ENCODE assay signal across 1 cellular context in the genomic region with DNA sequence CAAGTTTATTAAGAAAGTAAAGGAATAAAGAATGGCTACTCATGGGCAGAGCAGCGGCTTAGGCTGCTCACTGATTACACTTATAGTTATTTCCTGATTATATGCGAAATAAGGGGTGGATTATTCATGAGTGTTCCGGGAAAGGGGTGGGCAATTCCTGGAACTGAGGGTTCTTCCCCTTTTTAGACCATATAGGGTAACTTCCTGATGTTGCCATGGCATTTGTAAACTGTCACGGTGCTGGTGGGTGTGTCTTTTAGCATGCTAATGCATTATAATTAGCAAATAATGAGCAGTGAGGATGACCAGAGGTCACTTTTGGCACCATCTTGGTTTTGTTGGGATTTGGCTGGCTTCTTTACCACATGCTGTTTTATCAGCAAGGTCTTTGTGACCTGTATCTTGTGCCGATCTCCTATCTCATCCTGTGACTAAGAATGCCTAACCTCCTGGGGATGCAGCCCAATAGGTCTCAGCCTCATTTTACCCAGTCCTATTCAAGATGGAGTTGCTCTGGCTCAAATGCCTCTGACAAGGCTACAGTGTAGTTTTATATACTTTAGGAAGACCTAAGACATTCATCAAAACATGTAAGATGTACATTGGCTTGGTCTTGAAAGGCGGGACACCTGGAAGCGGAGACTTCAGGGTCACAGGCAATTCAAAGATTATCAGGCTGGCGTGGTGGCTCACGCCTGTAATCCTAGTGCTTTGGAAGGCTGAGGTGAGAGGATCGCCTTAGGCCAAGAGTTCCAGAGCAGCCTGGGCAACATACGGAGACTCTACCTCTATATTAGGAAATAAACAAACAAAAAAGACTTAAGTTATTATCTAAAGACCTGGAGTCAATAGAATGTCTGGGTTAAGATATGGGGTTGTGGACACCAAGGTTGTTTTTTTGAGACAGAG.
TF ChIP-seq lines count a peak whose summit lies in the region.

No MANE protein-coding gene starts in this region.

TF ChIP-seq in K562, 482 proteins besides CTCF, POLR2A, EP300 and RAD21 (continued from another document and continues in another):
- TF ChIP-seq VEZF1 (CRISPR knock-in tag; IDR thresholded peaks at IDR 0.05) (peak; percentile 74), CAMTA2 (CRISPR knock-in tag; conservative IDR thresholded peaks at IDR 0.05) (0 out of 2 replicates have a peak, but pooled peaks have one; percentile 69), POLR2B (IDR thresholded peaks at IDR 0.05; ENCODE audit: low read depth, partially characterized antibody) (no peak), SIX5 (IDR thresholded peaks at IDR 0.05; ENCODE audit: borderline replicate concordance in 1 of 2, insufficient read depth in 1 of 2, low read depth in 1 of 2, low read length in 2 of 2) (peak in 1 of 2 experiments; percentile 8; a peak in 1 of 4 replicates), ZNF134 (CRISPR knock-in tag; conservative IDR thresholded peaks at IDR 0.05) (peak; percentile 90), NR2C1 (IDR thresholded peaks at IDR 0.05) (peak; percentile 30; the same call in 1 of the 2 replicates), NR2C1 (tag; IDR thresholded peaks at IDR 0.05) (peak; percentile 97), E4F1 (CRISPR knock-in tag; IDR thresholded peaks at IDR 0.05; ENCODE audit: borderline replicate concordance) (peak; percentile 84; the same call in 1 of the 2 replicates), TAL1 (IDR thresholded peaks at IDR 0.05) (no peak), DLX4 (CRISPR knock-in tag; IDR thresholded peaks at IDR 0.05) (no peak), CBX2 (IDR thresholded peaks at IDR 0.05; ENCODE audit: insufficient read depth, low read length, poor library complexity, severe bottlenecking) (no peak), ZNF785 (CRISPR knock-in tag; IDR thresholded peaks at IDR 0.05) (0 out of 2 replicates have a peak, but pooled peaks have one; percentile 55), MLX (CRISPR knock-in tag; conservative IDR thresholded peaks at IDR 0.05) (no peak), NRF1 (conservative IDR thresholded peaks at IDR 0.05 in 1 of 2, IDR thresholded peaks at IDR 0.05 in 1 of 2) (peak in 1 of 2 experiments; percentile 30; a peak in 1 of 4 replicates), DACH1 (IDR thresholded peaks at IDR 0.05; ENCODE audit: partially characterized antibody) (no peak), SMAD2 (IDR thresholded peaks at IDR 0.05; ENCODE audit: low read depth, low read length) (no peak), RB1 (IDR thresholded peaks at IDR 0.05; ENCODE audit: low read depth) (no peak), NCOA2 (IDR thresholded peaks at IDR 0.05; ENCODE audit: partially characterized antibody in 2 of 2) (no peak), ZSCAN32 (CRISPR knock-in tag; IDR thresholded peaks at IDR 0.05) (peak; percentile 88), ZNF133 (CRISPR knock-in tag; IDR thresholded peaks at IDR 0.05) (peak; percentile 96), HCFC1 (IDR thresholded peaks at IDR 0.05; ENCODE audit: low read depth, low read length) (no peak)
- TF ChIP-seq, protein P1, sequence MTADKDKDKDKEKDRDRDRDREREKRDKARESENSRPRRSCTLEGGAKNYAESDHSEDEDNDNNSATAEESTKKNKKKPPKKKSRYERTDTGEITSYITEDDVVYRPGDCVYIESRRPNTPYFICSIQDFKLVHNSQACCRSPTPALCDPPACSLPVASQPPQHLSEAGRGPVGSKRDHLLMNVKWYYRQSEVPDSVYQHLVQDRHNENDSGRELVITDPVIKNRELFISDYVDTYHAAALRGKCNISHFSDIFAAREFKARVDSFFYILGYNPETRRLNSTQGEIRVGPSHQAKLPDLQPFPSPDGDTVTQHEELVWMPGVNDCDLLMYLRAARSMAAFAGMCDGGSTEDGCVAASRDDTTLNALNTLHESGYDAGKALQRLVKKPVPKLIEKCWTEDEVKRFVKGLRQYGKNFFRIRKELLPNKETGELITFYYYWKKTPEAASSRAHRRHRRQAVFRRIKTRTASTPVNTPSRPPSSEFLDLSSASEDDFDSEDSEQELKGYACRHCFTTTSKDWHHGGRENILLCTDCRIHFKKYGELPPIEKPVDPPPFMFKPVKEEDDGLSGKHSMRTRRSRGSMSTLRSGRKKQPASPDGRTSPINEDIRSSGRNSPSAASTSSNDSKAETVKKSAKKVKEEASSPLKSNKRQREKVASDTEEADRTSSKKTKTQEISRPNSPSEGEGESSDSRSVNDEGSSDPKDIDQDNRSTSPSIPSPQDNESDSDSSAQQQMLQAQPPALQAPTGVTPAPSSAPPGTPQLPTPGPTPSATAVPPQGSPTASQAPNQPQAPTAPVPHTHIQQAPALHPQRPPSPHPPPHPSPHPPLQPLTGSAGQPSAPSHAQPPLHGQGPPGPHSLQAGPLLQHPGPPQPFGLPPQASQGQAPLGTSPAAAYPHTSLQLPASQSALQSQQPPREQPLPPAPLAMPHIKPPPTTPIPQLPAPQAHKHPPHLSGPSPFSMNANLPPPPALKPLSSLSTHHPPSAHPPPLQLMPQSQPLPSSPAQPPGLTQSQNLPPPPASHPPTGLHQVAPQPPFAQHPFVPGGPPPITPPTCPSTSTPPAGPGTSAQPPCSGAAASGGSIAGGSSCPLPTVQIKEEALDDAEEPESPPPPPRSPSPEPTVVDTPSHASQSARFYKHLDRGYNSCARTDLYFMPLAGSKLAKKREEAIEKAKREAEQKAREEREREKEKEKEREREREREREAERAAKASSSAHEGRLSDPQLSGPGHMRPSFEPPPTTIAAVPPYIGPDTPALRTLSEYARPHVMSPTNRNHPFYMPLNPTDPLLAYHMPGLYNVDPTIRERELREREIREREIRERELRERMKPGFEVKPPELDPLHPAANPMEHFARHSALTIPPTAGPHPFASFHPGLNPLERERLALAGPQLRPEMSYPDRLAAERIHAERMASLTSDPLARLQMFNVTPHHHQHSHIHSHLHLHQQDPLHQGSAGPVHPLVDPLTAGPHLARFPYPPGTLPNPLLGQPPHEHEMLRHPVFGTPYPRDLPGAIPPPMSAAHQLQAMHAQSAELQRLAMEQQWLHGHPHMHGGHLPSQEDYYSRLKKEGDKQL (CRISPR knock-in tag; IDR thresholded peaks at IDR 0.05; ENCODE audit: borderline replicate concordance), result no peak
- TF ChIP-seq, protein P2, sequence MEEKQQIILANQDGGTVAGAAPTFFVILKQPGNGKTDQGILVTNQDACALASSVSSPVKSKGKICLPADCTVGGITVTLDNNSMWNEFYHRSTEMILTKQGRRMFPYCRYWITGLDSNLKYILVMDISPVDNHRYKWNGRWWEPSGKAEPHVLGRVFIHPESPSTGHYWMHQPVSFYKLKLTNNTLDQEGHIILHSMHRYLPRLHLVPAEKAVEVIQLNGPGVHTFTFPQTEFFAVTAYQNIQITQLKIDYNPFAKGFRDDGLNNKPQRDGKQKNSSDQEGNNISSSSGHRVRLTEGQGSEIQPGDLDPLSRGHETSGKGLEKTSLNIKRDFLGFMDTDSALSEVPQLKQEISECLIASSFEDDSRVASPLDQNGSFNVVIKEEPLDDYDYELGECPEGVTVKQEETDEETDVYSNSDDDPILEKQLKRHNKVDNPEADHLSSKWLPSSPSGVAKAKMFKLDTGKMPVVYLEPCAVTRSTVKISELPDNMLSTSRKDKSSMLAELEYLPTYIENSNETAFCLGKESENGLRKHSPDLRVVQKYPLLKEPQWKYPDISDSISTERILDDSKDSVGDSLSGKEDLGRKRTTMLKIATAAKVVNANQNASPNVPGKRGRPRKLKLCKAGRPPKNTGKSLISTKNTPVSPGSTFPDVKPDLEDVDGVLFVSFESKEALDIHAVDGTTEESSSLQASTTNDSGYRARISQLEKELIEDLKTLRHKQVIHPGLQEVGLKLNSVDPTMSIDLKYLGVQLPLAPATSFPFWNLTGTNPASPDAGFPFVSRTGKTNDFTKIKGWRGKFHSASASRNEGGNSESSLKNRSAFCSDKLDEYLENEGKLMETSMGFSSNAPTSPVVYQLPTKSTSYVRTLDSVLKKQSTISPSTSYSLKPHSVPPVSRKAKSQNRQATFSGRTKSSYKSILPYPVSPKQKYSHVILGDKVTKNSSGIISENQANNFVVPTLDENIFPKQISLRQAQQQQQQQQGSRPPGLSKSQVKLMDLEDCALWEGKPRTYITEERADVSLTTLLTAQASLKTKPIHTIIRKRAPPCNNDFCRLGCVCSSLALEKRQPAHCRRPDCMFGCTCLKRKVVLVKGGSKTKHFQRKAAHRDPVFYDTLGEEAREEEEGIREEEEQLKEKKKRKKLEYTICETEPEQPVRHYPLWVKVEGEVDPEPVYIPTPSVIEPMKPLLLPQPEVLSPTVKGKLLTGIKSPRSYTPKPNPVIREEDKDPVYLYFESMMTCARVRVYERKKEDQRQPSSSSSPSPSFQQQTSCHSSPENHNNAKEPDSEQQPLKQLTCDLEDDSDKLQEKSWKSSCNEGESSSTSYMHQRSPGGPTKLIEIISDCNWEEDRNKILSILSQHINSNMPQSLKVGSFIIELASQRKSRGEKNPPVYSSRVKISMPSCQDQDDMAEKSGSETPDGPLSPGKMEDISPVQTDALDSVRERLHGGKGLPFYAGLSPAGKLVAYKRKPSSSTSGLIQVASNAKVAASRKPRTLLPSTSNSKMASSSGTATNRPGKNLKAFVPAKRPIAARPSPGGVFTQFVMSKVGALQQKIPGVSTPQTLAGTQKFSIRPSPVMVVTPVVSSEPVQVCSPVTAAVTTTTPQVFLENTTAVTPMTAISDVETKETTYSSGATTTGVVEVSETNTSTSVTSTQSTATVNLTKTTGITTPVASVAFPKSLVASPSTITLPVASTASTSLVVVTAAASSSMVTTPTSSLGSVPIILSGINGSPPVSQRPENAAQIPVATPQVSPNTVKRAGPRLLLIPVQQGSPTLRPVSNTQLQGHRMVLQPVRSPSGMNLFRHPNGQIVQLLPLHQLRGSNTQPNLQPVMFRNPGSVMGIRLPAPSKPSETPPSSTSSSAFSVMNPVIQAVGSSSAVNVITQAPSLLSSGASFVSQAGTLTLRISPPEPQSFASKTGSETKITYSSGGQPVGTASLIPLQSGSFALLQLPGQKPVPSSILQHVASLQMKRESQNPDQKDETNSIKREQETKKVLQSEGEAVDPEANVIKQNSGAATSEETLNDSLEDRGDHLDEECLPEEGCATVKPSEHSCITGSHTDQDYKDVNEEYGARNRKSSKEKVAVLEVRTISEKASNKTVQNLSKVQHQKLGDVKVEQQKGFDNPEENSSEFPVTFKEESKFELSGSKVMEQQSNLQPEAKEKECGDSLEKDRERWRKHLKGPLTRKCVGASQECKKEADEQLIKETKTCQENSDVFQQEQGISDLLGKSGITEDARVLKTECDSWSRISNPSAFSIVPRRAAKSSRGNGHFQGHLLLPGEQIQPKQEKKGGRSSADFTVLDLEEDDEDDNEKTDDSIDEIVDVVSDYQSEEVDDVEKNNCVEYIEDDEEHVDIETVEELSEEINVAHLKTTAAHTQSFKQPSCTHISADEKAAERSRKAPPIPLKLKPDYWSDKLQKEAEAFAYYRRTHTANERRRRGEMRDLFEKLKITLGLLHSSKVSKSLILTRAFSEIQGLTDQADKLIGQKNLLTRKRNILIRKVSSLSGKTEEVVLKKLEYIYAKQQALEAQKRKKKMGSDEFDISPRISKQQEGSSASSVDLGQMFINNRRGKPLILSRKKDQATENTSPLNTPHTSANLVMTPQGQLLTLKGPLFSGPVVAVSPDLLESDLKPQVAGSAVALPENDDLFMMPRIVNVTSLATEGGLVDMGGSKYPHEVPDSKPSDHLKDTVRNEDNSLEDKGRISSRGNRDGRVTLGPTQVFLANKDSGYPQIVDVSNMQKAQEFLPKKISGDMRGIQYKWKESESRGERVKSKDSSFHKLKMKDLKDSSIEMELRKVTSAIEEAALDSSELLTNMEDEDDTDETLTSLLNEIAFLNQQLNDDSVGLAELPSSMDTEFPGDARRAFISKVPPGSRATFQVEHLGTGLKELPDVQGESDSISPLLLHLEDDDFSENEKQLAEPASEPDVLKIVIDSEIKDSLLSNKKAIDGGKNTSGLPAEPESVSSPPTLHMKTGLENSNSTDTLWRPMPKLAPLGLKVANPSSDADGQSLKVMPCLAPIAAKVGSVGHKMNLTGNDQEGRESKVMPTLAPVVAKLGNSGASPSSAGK (IDR thresholded peaks at IDR 0.05), result no peak
- TF ChIP-seq, protein P3, sequence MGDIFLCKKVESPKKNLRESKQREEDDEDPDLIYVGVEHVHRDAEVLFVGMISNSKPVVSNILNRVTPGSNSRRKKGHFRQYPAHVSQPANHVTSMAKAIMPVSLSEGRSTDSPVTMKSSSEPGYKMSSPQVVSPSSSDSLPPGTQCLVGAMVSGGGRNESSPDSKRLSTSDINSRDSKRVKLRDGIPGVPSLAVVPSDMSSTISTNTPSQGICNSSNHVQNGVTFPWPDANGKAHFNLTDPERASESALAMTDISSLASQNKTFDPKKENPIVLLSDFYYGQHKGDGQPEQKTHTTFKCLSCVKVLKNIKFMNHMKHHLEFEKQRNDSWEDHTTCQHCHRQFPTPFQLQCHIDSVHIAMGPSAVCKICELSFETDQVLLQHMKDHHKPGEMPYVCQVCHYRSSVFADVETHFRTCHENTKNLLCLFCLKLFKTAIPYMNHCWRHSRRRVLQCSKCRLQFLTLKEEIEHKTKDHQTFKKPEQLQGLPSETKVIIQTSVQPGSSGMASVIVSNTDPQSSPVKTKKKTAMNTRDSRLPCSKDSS (IDR thresholded peaks at IDR 0.05; ENCODE audit: low read depth, partially characterized antibody), result no peak
